ENCODE assay signal across 12 cellular contexts in the genomic region with DNA sequence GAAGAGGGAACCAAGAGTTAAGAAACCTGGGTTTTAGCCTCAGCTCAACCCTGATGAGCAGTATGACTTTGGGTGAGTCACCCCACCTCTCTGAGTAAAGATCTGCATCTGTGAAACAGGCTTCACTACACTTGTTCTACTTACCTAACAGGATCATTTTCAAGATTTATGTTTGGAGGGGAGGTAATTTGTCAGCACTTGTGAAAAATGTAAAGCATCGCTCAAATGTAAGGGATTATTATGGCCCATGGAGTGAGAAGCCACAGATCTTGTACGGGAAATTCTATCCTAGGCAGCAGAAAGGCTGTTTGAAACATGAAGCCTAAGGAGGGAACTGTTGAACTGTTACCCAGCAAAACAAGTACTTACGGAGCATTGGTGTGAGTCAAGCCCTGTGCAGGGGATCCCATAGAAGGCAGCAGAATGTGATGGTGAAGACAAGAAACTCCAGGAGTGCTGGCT.
DNase-seq lines count a peak whose midpoint lies in the region; ATAC-seq and TF ChIP-seq lines count a peak whose summit lies in the region.
"Had no signal": no experiment of that assay in that cellular context is flagged by ENCODE, and none has a peak within 500 bp of the region (broad histone marks: within the 10 kb centered on the region; RNA-seq: fewer than 3 reads in every experiment).

No MANE protein-coding gene starts in this region.

- H3K4me3 Mint-ChIP-seq in activated CD8-positive, alpha-beta memory T cell treated with anti-CD3 and anti-CD28 coated beads, Interleukin-2, amount 10 ng/mL, durations not matched to agents 7 days and 5 days = no peak overlapping the region
- H3K4me3 Mint-ChIP-seq: CD8-positive, alpha-beta memory T cell had no signal

- H2BK5ac ChIP-seq in IMR-90 (ENCODE audit: low read depth, low read length, poor library complexity, severe bottlenecking) (no peak overlapping the region), mesendoderm (ENCODE audit: low read length) (no peak overlapping the region)

- no peak overlapping the region for H2AFZ ChIP-seq in IMR-90 (replicated peaks; ENCODE audit: low read length, poor library complexity)

- no peaks in the 10 kb centered on the region for H3K79me2 ChIP-seq in mesendoderm (ENCODE audit: control insufficient read depth, insufficient read depth, low read length)

- H3K9ac ChIP-seq in IMR-90 (ENCODE audit: low read depth, low read length) (no peak overlapping the region), mesendoderm (ENCODE audit: low read length) (no peak overlapping the region)

- no peaks in the 10 kb centered on the region for H3K9me1 ChIP-seq in IMR-90 (ENCODE audit: insufficient read depth, low read length)

- no TSS peak for BruUV-seq in IMR-90 (replicated peaks; lab: Mats Ljungman, UMichigan)

- peaks cover 4% of the 10 kb centered on the region; the same call in 1 of the 2 replicates for H4K20me1 ChIP-seq in IMR-90 (ENCODE audit: insufficient read depth, low read length)

- no peak overlapping the region for H3K18ac ChIP-seq in IMR-90 (ENCODE audit: low read depth, low read length)
- no peak overlapping the region for H3K18ac ChIP-seq in mesendoderm (ENCODE audit: low read length)

- no peak overlapping the region for H2AK9ac ChIP-seq in IMR-90 (replicated peaks; ENCODE audit: low read depth, low read length, poor library complexity)

- H4K91ac ChIP-seq in IMR-90 (ENCODE audit: insufficient read depth, low read depth, low read length) = no peak overlapping the region

- TF ChIP-seq RAD21 in IMR-90 (IDR thresholded peaks at IDR 0.05; ENCODE audit: low read length) = no peak

- DNase-seq in AG10803 (ENCODE audit: low read depth) (peak; percentile 31), IMR-90 (peak; percentile 86), astrocyte of the spinal cord (ENCODE audit: low read depth, low spot score) (peak; percentile 85), mesendoderm (no peak), SHP77 (lab: John Stamatoyannopoulos, UW) (no peak)
- DNase-seq in activated CD8-positive, alpha-beta memory T cell treated with anti-CD3 and anti-CD28 coated beads, Interleukin-2, amount 10 ng/mL, durations not matched to agents 7 days and 5 days = no peak
- DNase-seq: adrenal gland; CD8-positive, alpha-beta memory T cell; NCI-H1436 treated with DMSO at 0.1 percent for 48 hours had no signal

- H3K4me1 ChIP-seq in IMR-90 (ENCODE audit: control insufficient read depth, insufficient read depth, low read length) (peaks cover 10% of the 10 kb centered on the region), mesendoderm (ENCODE audit: control insufficient read depth, low read depth, low read length) (no peaks in the 10 kb centered on the region)

- WGBS in IMR-90 (ENCODE audit: extremely low coverage in 2 of 2, insufficient read length in 1 of 2), 2 experiments = 38% methylated on average over 2 of the region's 3 CpGs; no CpG with 5 or more reads in 1 of the 2 experiments
- no CpG with 5 or more reads among the region's 3 CpGs for WGBS in mesendoderm (ENCODE audit: extremely low coverage, insufficient coverage, low lambda C conversion rate)

- H3K9me3 Mint-ChIP-seq in activated CD8-positive, alpha-beta memory T cell treated with anti-CD3 and anti-CD28 coated beads, Interleukin-2, amount 10 ng/mL, durations not matched to agents 7 days and 5 days (ENCODE audit: low read depth) = no peaks in the 10 kb centered on the region
- H3K9me3 Mint-ChIP-seq: CD8-positive, alpha-beta memory T cell had no signal

- no peaks in the 10 kb centered on the region for H3K4me1 Mint-ChIP-seq in activated CD8-positive, alpha-beta memory T cell treated with anti-CD3 and anti-CD28 coated beads, Interleukin-2, amount 10 ng/mL, durations not matched to agents 7 days and 5 days

- no peaks in the 10 kb centered on the region for H3K36me3 Mint-ChIP-seq in activated CD8-positive, alpha-beta memory T cell treated with anti-CD3 and anti-CD28 coated beads, Interleukin-2, amount 10 ng/mL, durations not matched to agents 7 days and 5 days

- no peak overlapping the region for H3K56ac ChIP-seq in IMR-90 (ENCODE audit: extremely low read depth, insufficient read depth, low read length)
- peak overlapping the region; percentile 25 for H3K56ac ChIP-seq in mesendoderm (ENCODE audit: low read length)

- TF ChIP-seq CTCF in AG10803 (conservative IDR thresholded peaks at IDR 0.05; ENCODE audit: low read length) (no peak), IMR-90 (conservative IDR thresholded peaks at IDR 0.05; ENCODE audit: low read depth, low read length) (no peak), astrocyte of the spinal cord (IDR thresholded peaks at IDR 0.05; ENCODE audit: low read depth, low read length) (no peak)

- peak; percentile 64; the same call in 1 of the 2 replicates for ATAC-seq in IMR-90 (ENCODE audit: low read depth)
- ATAC-seq in GM21367 (IDR thresholded peaks at IDR 0.05; ENCODE audit: unreplicated experiment) = no peak
- ATAC-seq in activated CD8-positive, alpha-beta memory T cell treated with anti-CD3 and anti-CD28 coated beads, Interleukin-2, amount 10 ng/mL, durations not matched to agents 7 days and 5 days = no peak
- ATAC-seq in HG02763 (IDR thresholded peaks at IDR 0.05; ENCODE audit: unreplicated experiment) = no peak

- no peaks in the 10 kb centered on the region for H3K9me3 ChIP-seq in IMR-90 (ENCODE audit: control insufficient read depth, insufficient read depth, low read length)
- H3K9me3 ChIP-seq: adrenal gland, SJCRH30 had no signal

- H3K14ac ChIP-seq in IMR-90 (replicated peaks; ENCODE audit: low read depth, low read length) = no peak overlapping the region

- no peaks in the 10 kb centered on the region for H3K79me1 ChIP-seq in IMR-90 (ENCODE audit: low read depth in 1 of 2, low read length in 2 of 2)
- H3K79me1 ChIP-seq in mesendoderm (ENCODE audit: low read length) = no peaks in the 10 kb centered on the region

- H2BK120ac ChIP-seq in IMR-90 (ENCODE audit: low read depth, low read length) = no peak overlapping the region
- no peak overlapping the region for H2BK120ac ChIP-seq in mesendoderm (ENCODE audit: low read depth, low read length)

- H2BK15ac ChIP-seq in IMR-90 (ENCODE audit: low read depth, low read length) = no peak overlapping the region
- no peak overlapping the region for H2BK15ac ChIP-seq in mesendoderm (replicated peaks; ENCODE audit: low read depth)

- dilution Hi-C loops in IMR-90 (cut with HindIII; ENCODE audit: low sequenced_read_pairs, unreplicated experiment) = no loop called here

- no peak overlapping the region for H3K27ac Mint-ChIP-seq in activated CD8-positive, alpha-beta memory T cell treated with anti-CD3 and anti-CD28 coated beads, Interleukin-2, amount 10 ng/mL, durations not matched to agents 7 days and 5 days
- H3K27ac Mint-ChIP-seq: CD8-positive, alpha-beta memory T cell had no signal

- CTCF ChIA-PET in IMR-90 (lab: Yijun Ruan, JAX) = no interaction called here
- CTCF ChIA-PET in activated CD8-positive, alpha-beta memory T cell treated with anti-CD3 and anti-CD28 coated beads, Interleukin-2, amount 10 ng/mL, durations not matched to agents 7 days and 5 days (lab: Charles Lee) = no interaction called here

- H3K27ac ChIP-seq in IMR-90 (ENCODE audit: insufficient read depth, low read length) (no peak overlapping the region), mesendoderm (ENCODE audit: low read depth, low read length) (no peak overlapping the region)
- H3K27ac ChIP-seq: adrenal gland had no signal

- no peak overlapping the region for H3K4me2 ChIP-seq in IMR-90 (ENCODE audit: low read depth, low read length)
- no peak overlapping the region for H3K4me2 ChIP-seq in mesendoderm (ENCODE audit: low read length)

- intact Hi-C loops in IMR-90 (cut with micrococcal nuclease) = no loop called here

- POLR2A ChIA-PET in IMR-90 (lab: Charles Lee; ENCODE audit: unreplicated experiment) = no interaction called here

- no peak overlapping the region for H3K4ac ChIP-seq in IMR-90 (ENCODE audit: low read depth, low read length)
- H3K4ac ChIP-seq in mesendoderm (ENCODE audit: low read depth, low read length) = no peak overlapping the region

- in situ Hi-C loops in IMR-90 (cut with MboI; ENCODE audit: low sequenced_read_pairs) = no loop called here
- in situ Hi-C loops in astrocyte of the spinal cord (cut with HindIII; ENCODE audit: low sequenced_read_pairs) = no loop called here

- H3K27me3 ChIP-seq in IMR-90 (ENCODE audit: control insufficient read depth, insufficient read depth, low read length) (no peaks in the 10 kb centered on the region), mesendoderm (ENCODE audit: insufficient read depth, low read length, poor library complexity) (no peaks in the 10 kb centered on the region)
- H3K27me3 ChIP-seq: adrenal gland, SJCRH30 had no signal

- H3K27me3 Mint-ChIP-seq in activated CD8-positive, alpha-beta memory T cell treated with anti-CD3 and anti-CD28 coated beads, Interleukin-2, amount 10 ng/mL, durations not matched to agents 7 days and 5 days = no peaks in the 10 kb centered on the region
- H3K27me3 Mint-ChIP-seq: CD8-positive, alpha-beta memory T cell had no signal

- no peak overlapping the region for H2AK5ac ChIP-seq in IMR-90 (ENCODE audit: low read depth, low read length)
- no peak overlapping the region for H2AK5ac ChIP-seq in mesendoderm (ENCODE audit: low read length)

- no peak for TF ChIP-seq POLR2A in IMR-90 (IDR thresholded peaks at IDR 0.05; ENCODE audit: low read depth, low read length)

- H3K23ac ChIP-seq in IMR-90 (ENCODE audit: low read depth, low read length) (no peak overlapping the region), mesendoderm (ENCODE audit: low read length) (no peak overlapping the region)

- H3K4me3 ChIP-seq in AG10803 (ENCODE audit: low read length) (no peak overlapping the region), IMR-90 (ENCODE audit: insufficient read depth, low read depth, low read length) (no peak overlapping the region), astrocyte of the spinal cord (ENCODE audit: low read depth, low read length) (no peak overlapping the region), mesendoderm (ENCODE audit: low read length) (no peak overlapping the region)
- H3K4me3 ChIP-seq: adrenal gland, SJCRH30 had no signal

- H3K36me3 ChIP-seq in IMR-90 (ENCODE audit: control insufficient read depth, insufficient read depth, low read length) = no peaks in the 10 kb centered on the region
- no peaks in the 10 kb centered on the region for H3K36me3 ChIP-seq in mesendoderm (ENCODE audit: control insufficient read depth, insufficient read depth, low read length)
- H3K36me3 ChIP-seq: adrenal gland, SJCRH30 had no signal

- H4K8ac ChIP-seq in IMR-90 (ENCODE audit: low read depth in 2 of 2, low read length in 2 of 2) (no peak overlapping the region), mesendoderm (ENCODE audit: low read depth, low read length) (no peak overlapping the region)

- no peak overlapping the region for H2BK20ac ChIP-seq in IMR-90 (ENCODE audit: low read depth, low read length)

- no peak overlapping the region for H4K5ac ChIP-seq in IMR-90 (ENCODE audit: low read depth, low read length)
- no peak overlapping the region for H4K5ac ChIP-seq in mesendoderm (ENCODE audit: low read length)

TF ChIP-seq in IMR-90, 13 proteins besides CTCF, POLR2A, EP300 and RAD21:
- TF ChIP-seq FOS (IDR thresholded peaks at IDR 0.05; ENCODE audit: low read depth, low read length) (peak; percentile 40; the same call in 1 of the 2 replicates), MAFK (IDR thresholded peaks at IDR 0.05; ENCODE audit: low read depth, low read length) (no peak)

Comparison
In these comparisons a context has a peak if more than half of its experiments do, and no peak if none do; other contexts are left out.
1. DNase-seq: peak in AG10803 (single experiment), IMR-90 (single experiment) and astrocyte of the spinal cord (single experiment); none in mesendoderm (single experiment), SHP77 (0 of 2) and activated CD8-positive, alpha-beta memory T cell treated with anti-CD3 and anti-CD28 coated beads, Interleukin-2, amount 10 ng/mL, durations not matched to agents 7 days and 5 days (single experiment).